In genomic region chr2:135202751-135203150, GRCh38 we compare ENCODE assay signal across 17 cellular contexts.
"Had no signal": no experiment of that assay in that cellular context is flagged by ENCODE, and none has a peak within 500 bp of the region (broad histone marks: within the 10 kb centered on the region; RNA-seq: fewer than 3 reads in every experiment).

No MANE protein-coding gene starts in this region.

- H3K9me3 Mint-ChIP-seq: activated CD4-positive, alpha-beta memory T cell treated with anti-CD3 and anti-CD28 coated beads, Interleukin-2, amount 10 ng/mL, durations not matched to agents 7 days and 5 days; activated naive CD4-positive, alpha-beta T cell treated with anti-CD3 and anti-CD28 coated beads, Interleukin-2, amount 50 U/mL, for 72 hours; activated T-cell treated with anti-CD3 and anti-CD28 coated beads, Interleukin-2, amount 50 U/mL, for 4 hours; central memory CD8-positive, alpha-beta T cell; memory B cell; natural killer cell; stimulated activated effector memory CD8-positive, alpha-beta T cell treated with anti-CD3 and anti-CD28 coated beads, Interleukin-12 subunit alpha, Interleukin-12 subunit beta, amount 100 ng/mL, for 72 hours had no signal

- H3K36me3 Mint-ChIP-seq: activated naive CD4-positive, alpha-beta T cell treated with anti-CD3 and anti-CD28 coated beads, Interleukin-2, amount 50 U/mL, for 72 hours; natural killer cell; stimulated activated effector memory CD8-positive, alpha-beta T cell treated with anti-CD3 and anti-CD28 coated beads, Interleukin-12 subunit alpha, Interleukin-12 subunit beta, amount 100 ng/mL, for 72 hours had no signal

- H3K4me3 ChIP-seq: gastrocnemius medialis, left ventricle myocardium inferior, sigmoid colon, spleen, thoracic aorta, upper lobe of right lung had no signal

- DNase-seq: activated CD4-positive, alpha-beta memory T cell treated with anti-CD3 and anti-CD28 coated beads, Interleukin-2, amount 10 ng/mL, durations not matched to agents 7 days and 5 days; activated effector memory CD4-positive, alpha-beta T cell treated with Interleukin-2 at 50 U/mL for 16 hours; activated T-cell treated with anti-CD3 and anti-CD28 coated beads, Interleukin-2, amount 50 U/mL, for 4 hours; amygdala; brain microvascular endothelial cell; effector CD8-positive, alpha-beta T cell; gastrocnemius medialis; left ventricle myocardium inferior; natural killer cell; sigmoid colon; spleen; upper lobe of right lung had no signal

- H3K36me3 ChIP-seq: brain microvascular endothelial cell, gastrocnemius medialis, left ventricle myocardium inferior, sigmoid colon, upper lobe of right lung had no signal

- H3K27me3 ChIP-seq: brain microvascular endothelial cell, gastrocnemius medialis, sigmoid colon, spleen, upper lobe of right lung had no signal

- H3K9me3 ChIP-seq: gastrocnemius medialis, left ventricle myocardium inferior, sigmoid colon, spleen, thoracic aorta, upper lobe of right lung had no signal

- H3K4me1 Mint-ChIP-seq: activated CD4-positive, alpha-beta memory T cell treated with anti-CD3 and anti-CD28 coated beads, Interleukin-2, amount 10 ng/mL, durations not matched to agents 7 days and 5 days; central memory CD8-positive, alpha-beta T cell; memory B cell; natural killer cell; stimulated activated effector memory CD8-positive, alpha-beta T cell treated with anti-CD3 and anti-CD28 coated beads, Interleukin-12 subunit alpha, Interleukin-12 subunit beta, amount 100 ng/mL, for 72 hours had no signal

- H3K4me1 ChIP-seq: gastrocnemius medialis, left ventricle myocardium inferior, sigmoid colon, spleen, upper lobe of right lung had no signal

- H3K27ac Mint-ChIP-seq: activated CD4-positive, alpha-beta memory T cell treated with anti-CD3 and anti-CD28 coated beads, Interleukin-2, amount 10 ng/mL, durations not matched to agents 7 days and 5 days; activated naive CD4-positive, alpha-beta T cell treated with anti-CD3 and anti-CD28 coated beads, Interleukin-2, amount 50 U/mL, for 72 hours; memory B cell; natural killer cell; stimulated activated effector memory CD8-positive, alpha-beta T cell treated with anti-CD3 and anti-CD28 coated beads, Interleukin-12 subunit alpha, Interleukin-12 subunit beta, amount 100 ng/mL, for 72 hours had no signal

- H3K4me3 Mint-ChIP-seq: activated CD4-positive, alpha-beta memory T cell treated with anti-CD3 and anti-CD28 coated beads, Interleukin-2, amount 10 ng/mL, durations not matched to agents 7 days and 5 days; activated T-cell treated with anti-CD3 and anti-CD28 coated beads, Interleukin-2, amount 50 U/mL, for 4 hours; central memory CD8-positive, alpha-beta T cell; memory B cell; natural killer cell; stimulated activated effector memory CD8-positive, alpha-beta T cell treated with anti-CD3 and anti-CD28 coated beads, Interleukin-12 subunit alpha, Interleukin-12 subunit beta, amount 100 ng/mL, for 72 hours had no signal

- H3K27me3 Mint-ChIP-seq: activated CD4-positive, alpha-beta memory T cell treated with anti-CD3 and anti-CD28 coated beads, Interleukin-2, amount 10 ng/mL, durations not matched to agents 7 days and 5 days; central memory CD8-positive, alpha-beta T cell; memory B cell had no signal
